14 cellular contexts compared by ENCODE assay signal in the genomic region with DNA sequence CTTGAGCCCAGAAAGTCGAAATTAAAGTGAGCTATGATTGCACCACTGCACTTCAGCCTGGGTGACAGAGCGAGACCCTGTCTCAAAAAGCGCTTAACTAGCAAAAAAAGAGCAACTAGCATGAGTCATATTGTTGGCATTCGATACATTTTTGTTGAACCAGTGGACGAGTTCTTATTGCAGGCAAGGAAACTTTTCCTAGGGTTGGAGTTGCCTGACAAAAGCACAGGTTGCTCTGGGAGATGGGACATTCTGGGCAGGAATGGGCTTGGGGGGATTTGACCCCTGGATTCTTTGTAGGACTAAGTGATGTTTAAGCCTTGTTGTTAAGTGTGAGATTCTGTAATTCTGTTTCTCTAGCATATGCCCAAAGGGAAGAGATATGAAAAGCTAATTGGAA.
DNase-seq lines count a peak whose midpoint lies in the region; ATAC-seq and TF ChIP-seq lines count a peak whose summit lies in the region.
"Had no signal": no experiment of that assay in that cellular context is flagged by ENCODE, and none has a peak within 500 bp of the region (broad histone marks: within the 10 kb centered on the region; RNA-seq: fewer than 3 reads in every experiment).

No MANE protein-coding gene starts in this region.

- no peaks in the 10 kb centered on the region for H3K36me3 ChIP-seq in breast epithelium

- POLR2A ChIA-PET in MCF 10A (lab: Yijun Ruan, JAX), result interaction anchor here (0.7 to 2.1 kb wide), 4 partner anchors 11 to 27 kb away, joined by 3 to 7 read pairs (median 3); no protein-coding TSS in a partner anchor
- POLR2A ChIA-PET in activated CD4-positive, alpha-beta T cell treated with anti-CD3 and anti-CD28 coated beads, Interleukin-2, amount 10 ng/mL, durations not matched to agents 7 days and 5 days (lab: Charles Lee), result no interaction called here

- H3K4me1 Mint-ChIP-seq in MCF 10A (ENCODE audit: insufficient read depth, unreplicated experiment), result peaks cover 40% of the 10 kb centered on the region
- H3K4me1 Mint-ChIP-seq in activated CD4-positive, alpha-beta T cell treated with anti-CD3 and anti-CD28 coated beads, Interleukin-2, amount 10 ng/mL, durations not matched to agents 7 days and 5 days, result no peaks in the 10 kb centered on the region
- no peaks in the 10 kb centered on the region for H3K4me1 Mint-ChIP-seq in activated T-helper 1 cell treated with anti-CD3 and anti-CD28 coated beads, Interleukin-12 subunit alpha, Interleukin-12 subunit beta, Interleukin-2, Interleukin-4 antibody, amounts not matched to agents 30 ng/mL and 10 ng/mL and 1 ng/mL, durations not matched to agents 14 hours and 24 hours and 36 hours (ENCODE audit: low read depth)

- no peaks in the 10 kb centered on the region for H3K4me1 ChIP-seq in breast epithelium

- H3K4me3 Mint-ChIP-seq in MCF 10A (ENCODE audit: unreplicated experiment), result peak overlapping the region; percentile 15
- no peak overlapping the region for H3K4me3 Mint-ChIP-seq in activated CD4-positive, alpha-beta T cell treated with anti-CD3 and anti-CD28 coated beads, Interleukin-2, amount 10 ng/mL, durations not matched to agents 7 days and 5 days
- H3K4me3 Mint-ChIP-seq in activated T-helper 1 cell treated with anti-CD3 and anti-CD28 coated beads, Interleukin-12 subunit alpha, Interleukin-12 subunit beta, Interleukin-2, Interleukin-4 antibody, amounts not matched to agents 30 ng/mL and 10 ng/mL and 1 ng/mL, durations not matched to agents 14 hours and 24 hours and 36 hours, result no peak overlapping the region
- H3K4me3 Mint-ChIP-seq: naive thymus-derived CD8-positive, alpha-beta T cell had no signal

- no peak for ATAC-seq in HG03571 (IDR thresholded peaks at IDR 0.05; ENCODE audit: unreplicated experiment)
- ATAC-seq: body of pancreas; naive thymus-derived CD8-positive, alpha-beta T cell had no signal

- H3K9me3 Mint-ChIP-seq in MCF 10A (ENCODE audit: unreplicated experiment), result no peaks in the 10 kb centered on the region
- no peaks in the 10 kb centered on the region for H3K9me3 Mint-ChIP-seq in activated CD4-positive, alpha-beta T cell treated with anti-CD3 and anti-CD28 coated beads, Interleukin-2, amount 10 ng/mL, durations not matched to agents 7 days and 5 days
- H3K9me3 Mint-ChIP-seq in activated T-helper 1 cell treated with anti-CD3 and anti-CD28 coated beads, Interleukin-12 subunit alpha, Interleukin-12 subunit beta, Interleukin-2, Interleukin-4 antibody, amounts not matched to agents 30 ng/mL and 10 ng/mL and 1 ng/mL, durations not matched to agents 14 hours and 24 hours and 36 hours, result no peaks in the 10 kb centered on the region
- H3K9me3 Mint-ChIP-seq: naive thymus-derived CD8-positive, alpha-beta T cell had no signal

- CTCF ChIA-PET in MCF 10A (lab: Yijun Ruan, JAX), result interaction anchor here (0.6 kb wide), 1 partner anchor 75 kb away, joined by 3 read pairs; no protein-coding TSS in a partner anchor
- CTCF ChIA-PET in activated CD4-positive, alpha-beta T cell treated with anti-CD3 and anti-CD28 coated beads, Interleukin-2, amount 10 ng/mL, durations not matched to agents 7 days and 5 days (lab: Charles Lee), result no interaction called here

- H3K36me3 Mint-ChIP-seq in MCF 10A (ENCODE audit: insufficient read depth, unreplicated experiment), result peaks cover 11% of the 10 kb centered on the region
- no peaks in the 10 kb centered on the region for H3K36me3 Mint-ChIP-seq in activated CD4-positive, alpha-beta T cell treated with anti-CD3 and anti-CD28 coated beads, Interleukin-2, amount 10 ng/mL, durations not matched to agents 7 days and 5 days (ENCODE audit: low read depth)
- H3K36me3 Mint-ChIP-seq in activated T-helper 1 cell treated with anti-CD3 and anti-CD28 coated beads, Interleukin-12 subunit alpha, Interleukin-12 subunit beta, Interleukin-2, Interleukin-4 antibody, amounts not matched to agents 30 ng/mL and 10 ng/mL and 1 ng/mL, durations not matched to agents 14 hours and 24 hours and 36 hours (ENCODE audit: low read depth), result no peaks in the 10 kb centered on the region
- H3K36me3 Mint-ChIP-seq: naive thymus-derived CD8-positive, alpha-beta T cell had no signal

- no peak for TF ChIP-seq POLR2A in breast epithelium (IDR thresholded peaks at IDR 0.05)

- no peaks in the 10 kb centered on the region for H3K27me3 Mint-ChIP-seq in MCF 10A (ENCODE audit: insufficient read depth, unreplicated experiment)
- H3K27me3 Mint-ChIP-seq in activated CD4-positive, alpha-beta T cell treated with anti-CD3 and anti-CD28 coated beads, Interleukin-2, amount 10 ng/mL, durations not matched to agents 7 days and 5 days, result no peaks in the 10 kb centered on the region
- H3K27me3 Mint-ChIP-seq in activated T-helper 1 cell treated with anti-CD3 and anti-CD28 coated beads, Interleukin-12 subunit alpha, Interleukin-12 subunit beta, Interleukin-2, Interleukin-4 antibody, amounts not matched to agents 30 ng/mL and 10 ng/mL and 1 ng/mL, durations not matched to agents 14 hours and 24 hours and 36 hours (ENCODE audit: insufficient read depth), result peaks cover 12% of the 10 kb centered on the region

- peak; percentile 74 for DNase-seq in MCF 10A (ENCODE audit: unreplicated experiment)
- DNase-seq in breast epithelium (ENCODE audit: low spot score in 2 of 2), result no peak
- DNase-seq in amniotic epithelial cell (ENCODE audit: low read depth), result peak; percentile 40
- DNase-seq in fibroblast of pulmonary artery (ENCODE audit: low read depth), result peak; percentile 62
- DNase-seq in posterior cingulate gyrus, result no peak
- no peak for DNase-seq in activated CD4-positive, alpha-beta T cell treated with anti-CD3 and anti-CD28 coated beads, Interleukin-2, amount 10 ng/mL, durations not matched to agents 7 days and 5 days
- no peak for DNase-seq in activated T-helper 1 cell treated with anti-CD3 and anti-CD28 coated beads, Interleukin-12 subunit alpha, Interleukin-12 subunit beta, Interleukin-2, Interleukin-4 antibody, amounts not matched to agents 30 ng/mL and 10 ng/mL and 1 ng/mL, durations not matched to agents 14 hours and 24 hours and 36 hours (ENCODE audit: low spot score)
- DNase-seq: activated T-cell treated with anti-CD3 and anti-CD28 coated beads, Interleukin-2, amount 50 U/mL, for 48 hours; body of pancreas; MV-4-11; naive thymus-derived CD8-positive, alpha-beta T cell had no signal

- H3K9me3 ChIP-seq in breast epithelium, result no peaks in the 10 kb centered on the region
- H3K9me3 ChIP-seq: body of pancreas had no signal

- H3K27ac ChIP-seq in breast epithelium, result no peak overlapping the region
- H3K27ac ChIP-seq: 22Rv1, body of pancreas, skin epidermis had no signal

- H3K27ac Mint-ChIP-seq in MCF 10A (ENCODE audit: low read depth, unreplicated experiment), result peak overlapping the region; percentile 81
- no peak overlapping the region for H3K27ac Mint-ChIP-seq in activated CD4-positive, alpha-beta T cell treated with anti-CD3 and anti-CD28 coated beads, Interleukin-2, amount 10 ng/mL, durations not matched to agents 7 days and 5 days
- H3K27ac Mint-ChIP-seq in activated T-helper 1 cell treated with anti-CD3 and anti-CD28 coated beads, Interleukin-12 subunit alpha, Interleukin-12 subunit beta, Interleukin-2, Interleukin-4 antibody, amounts not matched to agents 30 ng/mL and 10 ng/mL and 1 ng/mL, durations not matched to agents 14 hours and 24 hours and 36 hours, result no peak overlapping the region
- H3K27ac Mint-ChIP-seq: naive thymus-derived CD8-positive, alpha-beta T cell had no signal

- intact Hi-C loops in MCF 10A (cut with micrococcal nuclease) (no loop called here), breast epithelium (cut with DNase I; ENCODE audit: low total_unique reads) (no loop called here), posterior cingulate gyrus (cut with DNase I) (no loop called here)
- intact Hi-C loops in activated T-helper 1 cell treated with anti-CD3 and anti-CD28 coated beads, Interleukin-12 subunit alpha, Interleukin-12 subunit beta, Interleukin-2, Interleukin-4 antibody, amounts not matched to agents 30 ng/mL and 10 ng/mL and 1 ng/mL, durations not matched to agents 14 hours and 24 hours and 36 hours (cut with micrococcal nuclease), result no loop called here

- no peaks in the 10 kb centered on the region for H3K27me3 ChIP-seq in breast epithelium
- H3K27me3 ChIP-seq: body of pancreas had no signal

- TF ChIP-seq CTCF in MCF 10A (IDR thresholded peaks at IDR 0.05; ENCODE audit: unreplicated experiment) (no peak), breast epithelium (IDR thresholded peaks at IDR 0.05) (no peak), fibroblast of pulmonary artery (IDR thresholded peaks at IDR 0.05; ENCODE audit: low read length, missing control alignments) (no peak)

- BruUV-seq in MCF 10A (replicated peaks; lab: Mats Ljungman, UMichigan), result no TSS peak

- H3K4me3 ChIP-seq in breast epithelium (no peak overlapping the region), fibroblast of pulmonary artery (replicated peaks; ENCODE audit: low read depth, low read length) (no peak overlapping the region)
- H3K4me3 ChIP-seq: body of pancreas, skin epidermis had no signal

Comparison
In these comparisons a context has a peak if more than half of its experiments do, and no peak if none do; other contexts are left out.
1. DNase-seq: peak in MCF 10A (single experiment), amniotic epithelial cell (single experiment) and fibroblast of pulmonary artery (single experiment); none in breast epithelium (0 of 2), posterior cingulate gyrus (0 of 10), activated CD4-positive, alpha-beta T cell treated with anti-CD3 and anti-CD28 coated beads, Interleukin-2, amount 10 ng/mL, durations not matched to agents 7 days and 5 days (single experiment) and activated T-helper 1 cell treated with anti-CD3 and anti-CD28 coated beads, Interleukin-12 subunit alpha, Interleukin-12 subunit beta, Interleukin-2, Interleukin-4 antibody, amounts not matched to agents 30 ng/mL and 10 ng/mL and 1 ng/mL, durations not matched to agents 14 hours and 24 hours and 36 hours (single experiment).